Comparison of ENCODE assay signal across 1 cellular context in genomic region chr14:23024612-23025075, GRCh38.
A peak's percentile ranks its signal among the peaks of the same experiment; 100 is the strongest.
TF ChIP-seq lines count a peak whose summit lies in the region.

No MANE protein-coding gene starts in this region.

TF ChIP-seq in GM12878, 131 proteins besides CTCF, POLR2A, EP300 and RAD21:
- TF ChIP-seq PML (IDR thresholded peaks at IDR 0.05; ENCODE audit: low read length), result no peak
- no peak for TF ChIP-seq ASH2L (IDR thresholded peaks at IDR 0.05; ENCODE audit: borderline replicate concordance, low read depth)
- TF ChIP-seq MLLT1 (IDR thresholded peaks at IDR 0.05), result no peak
- no peak for TF ChIP-seq SIX5 (IDR thresholded peaks at IDR 0.05; ENCODE audit: low read depth, low read length, severe bottlenecking)
- TF ChIP-seq SMAD1 (IDR thresholded peaks at IDR 0.05; ENCODE audit: low read depth, partially characterized antibody), result no peak
- no peak for TF ChIP-seq ZNF622 (IDR thresholded peaks at IDR 0.05)
- TF ChIP-seq GABPA (IDR thresholded peaks at IDR 0.05; ENCODE audit: low read depth), result no peak
- peak; percentile 25; the same call in 1 of the 2 replicates for TF ChIP-seq PKNOX1 (IDR thresholded peaks at IDR 0.05)
TF ChIP-seq in GM12878: peak in this region for 1.
